ENCODE assay signal across 1 cellular context in the genomic region with DNA sequence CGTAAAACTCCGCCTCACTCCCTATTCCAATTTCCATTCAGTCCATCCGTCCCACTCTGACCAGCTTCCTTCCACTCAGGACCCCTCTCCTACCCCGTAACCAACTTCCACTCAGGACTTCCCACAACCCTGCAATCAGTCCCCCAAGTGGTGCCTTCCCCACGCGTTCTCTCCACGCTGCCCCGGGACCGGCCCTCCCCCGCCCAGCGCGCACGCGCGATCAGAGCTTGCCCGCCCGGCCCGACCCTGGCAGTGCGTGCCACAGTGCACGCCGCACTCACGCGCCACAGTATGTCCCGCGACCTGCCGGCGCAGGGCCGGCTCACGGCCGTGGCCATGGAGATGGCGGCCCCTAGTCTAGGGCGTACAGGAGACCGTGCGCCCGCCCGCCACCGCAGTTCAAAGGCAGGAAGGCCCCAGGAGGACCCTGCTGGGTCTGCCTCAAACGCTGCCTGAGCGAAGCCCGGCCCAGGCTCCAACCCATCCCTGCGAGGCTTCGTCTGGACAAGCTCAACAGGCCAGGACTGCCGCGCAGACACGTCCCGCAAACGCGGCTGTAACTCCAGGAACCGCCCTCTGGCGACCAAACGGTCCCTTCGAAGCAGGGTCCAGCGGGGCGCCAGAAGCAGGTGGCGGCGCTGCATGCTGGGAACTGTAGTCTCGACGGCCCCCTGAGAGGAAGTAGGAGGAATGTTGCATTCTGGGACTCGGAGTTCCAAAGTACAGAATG.
A peak's percentile ranks its signal among the peaks of the same experiment; 100 is the strongest.
TF ChIP-seq lines count a peak whose summit lies in the region.

A gene with protein sequence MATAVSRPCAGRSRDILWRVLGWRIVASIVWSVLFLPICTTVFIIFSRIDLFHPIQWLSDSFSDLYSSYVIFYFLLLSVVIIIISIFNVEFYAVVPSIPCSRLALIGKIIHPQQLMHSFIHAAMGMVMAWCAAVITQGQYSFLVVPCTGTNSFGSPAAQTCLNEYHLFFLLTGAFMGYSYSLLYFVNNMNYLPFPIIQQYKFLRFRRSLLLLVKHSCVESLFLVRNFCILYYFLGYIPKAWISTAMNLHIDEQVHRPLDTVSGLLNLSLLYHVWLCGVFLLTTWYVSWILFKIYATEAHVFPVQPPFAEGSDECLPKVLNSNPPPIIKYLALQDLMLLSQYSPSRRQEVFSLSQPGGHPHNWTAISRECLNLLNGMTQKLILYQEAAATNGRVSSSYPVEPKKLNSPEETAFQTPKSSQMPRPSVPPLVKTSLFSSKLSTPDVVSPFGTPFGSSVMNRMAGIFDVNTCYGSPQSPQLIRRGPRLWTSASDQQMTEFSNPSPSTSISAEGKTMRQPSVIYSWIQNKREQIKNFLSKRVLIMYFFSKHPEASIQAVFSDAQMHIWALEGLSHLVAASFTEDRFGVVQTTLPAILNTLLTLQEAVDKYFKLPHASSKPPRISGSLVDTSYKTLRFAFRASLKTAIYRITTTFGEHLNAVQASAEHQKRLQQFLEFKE (minus strand): TSS at position 373 of the 730 bp plus-strand sequence. CDS start 35 bp downstream, at position 338.

TF ChIP-seq in HepG2, 621 proteins besides CTCF, POLR2A, EP300 and RAD21 (continued from another document and continues in another):
- TF ChIP-seq, protein P1, sequence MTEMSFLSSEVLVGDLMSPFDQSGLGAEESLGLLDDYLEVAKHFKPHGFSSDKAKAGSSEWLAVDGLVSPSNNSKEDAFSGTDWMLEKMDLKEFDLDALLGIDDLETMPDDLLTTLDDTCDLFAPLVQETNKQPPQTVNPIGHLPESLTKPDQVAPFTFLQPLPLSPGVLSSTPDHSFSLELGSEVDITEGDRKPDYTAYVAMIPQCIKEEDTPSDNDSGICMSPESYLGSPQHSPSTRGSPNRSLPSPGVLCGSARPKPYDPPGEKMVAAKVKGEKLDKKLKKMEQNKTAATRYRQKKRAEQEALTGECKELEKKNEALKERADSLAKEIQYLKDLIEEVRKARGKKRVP (CRISPR knock-in tag; IDR thresholded peaks at IDR 0.05), result peak in 1 of 2 experiments; percentile 74; a peak in 2 of 4 replicates
- TF ChIP-seq ZNF496 (CRISPR knock-in tag; IDR thresholded peaks at IDR 0.05; ENCODE audit: insufficient replicate concordance), result no peak
- peak; percentile 99 for TF ChIP-seq THAP11 (CRISPR knock-in tag; IDR thresholded peaks at IDR 0.05)
- peak; percentile 90 for TF ChIP-seq HOXA5 (CRISPR knock-in tag; IDR thresholded peaks at IDR 0.05)
- peak; percentile 91 for TF ChIP-seq TEAD3 (CRISPR knock-in tag; optimal IDR thresholded peaks at IDR 0.05; ENCODE audit: borderline replicate concordance)
- TF ChIP-seq, protein P2, sequence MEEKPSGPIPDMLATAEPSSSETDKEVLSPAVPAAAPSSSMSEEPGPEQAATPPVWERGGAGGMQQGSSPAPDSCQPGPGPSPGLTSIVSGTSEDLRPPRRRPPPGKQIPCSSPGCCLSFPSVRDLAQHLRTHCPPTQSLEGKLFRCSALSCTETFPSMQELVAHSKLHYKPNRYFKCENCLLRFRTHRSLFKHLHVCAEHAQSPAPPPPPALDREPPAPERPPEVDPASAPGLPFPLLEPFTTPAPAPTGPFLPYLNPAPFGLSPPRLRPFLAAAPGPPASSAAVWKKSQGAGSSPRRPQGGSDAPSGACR (CRISPR knock-in tag; IDR thresholded peaks at IDR 0.05), result no peak
- TF ChIP-seq MTF1 (CRISPR knock-in tag; IDR thresholded peaks at IDR 0.05), result no peak
- TF ChIP-seq HNRNPL (IDR thresholded peaks at IDR 0.05; ENCODE audit: low read depth, low read length), result 0 out of 2 replicates have a peak, but pooled peaks have one; percentile 29
- TF ChIP-seq, protein P3, sequence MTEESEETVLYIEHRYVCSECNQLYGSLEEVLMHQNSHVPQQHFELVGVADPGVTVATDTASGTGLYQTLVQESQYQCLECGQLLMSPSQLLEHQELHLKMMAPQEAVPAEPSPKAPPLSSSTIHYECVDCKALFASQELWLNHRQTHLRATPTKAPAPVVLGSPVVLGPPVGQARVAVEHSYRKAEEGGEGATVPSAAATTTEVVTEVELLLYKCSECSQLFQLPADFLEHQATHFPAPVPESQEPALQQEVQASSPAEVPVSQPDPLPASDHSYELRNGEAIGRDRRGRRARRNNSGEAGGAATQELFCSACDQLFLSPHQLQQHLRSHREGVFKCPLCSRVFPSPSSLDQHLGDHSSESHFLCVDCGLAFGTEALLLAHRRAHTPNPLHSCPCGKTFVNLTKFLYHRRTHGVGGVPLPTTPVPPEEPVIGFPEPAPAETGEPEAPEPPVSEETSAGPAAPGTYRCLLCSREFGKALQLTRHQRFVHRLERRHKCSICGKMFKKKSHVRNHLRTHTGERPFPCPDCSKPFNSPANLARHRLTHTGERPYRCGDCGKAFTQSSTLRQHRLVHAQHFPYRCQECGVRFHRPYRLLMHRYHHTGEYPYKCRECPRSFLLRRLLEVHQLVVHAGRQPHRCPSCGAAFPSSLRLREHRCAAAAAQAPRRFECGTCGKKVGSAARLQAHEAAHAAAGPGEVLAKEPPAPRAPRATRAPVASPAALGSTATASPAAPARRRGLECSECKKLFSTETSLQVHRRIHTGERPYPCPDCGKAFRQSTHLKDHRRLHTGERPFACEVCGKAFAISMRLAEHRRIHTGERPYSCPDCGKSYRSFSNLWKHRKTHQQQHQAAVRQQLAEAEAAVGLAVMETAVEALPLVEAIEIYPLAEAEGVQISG (CRISPR knock-in tag; IDR thresholded peaks at IDR 0.05), result peak; percentile 96
- TF ChIP-seq FOXC1 (CRISPR knock-in tag; IDR thresholded peaks at IDR 0.05; ENCODE audit: borderline replicate concordance), result peak; percentile 95
- TF ChIP-seq CC2D1A (CRISPR knock-in tag; IDR thresholded peaks at IDR 0.05), result peak; percentile 46; the same call in 1 of the 2 replicates
- peak; percentile 89; the same call in 1 of the 2 replicates for TF ChIP-seq ZNF558 (CRISPR knock-in tag; IDR thresholded peaks at IDR 0.05; ENCODE audit: borderline replicate concordance)
- no peak for TF ChIP-seq ZNF879 (CRISPR knock-in tag; IDR thresholded peaks at IDR 0.05)
- TF ChIP-seq HOXA3 (CRISPR knock-in tag; IDR thresholded peaks at IDR 0.05), result peak; percentile 91
- peak; percentile 85 for TF ChIP-seq IKZF4 (CRISPR knock-in tag; IDR thresholded peaks at IDR 0.05; ENCODE audit: borderline replicate concordance, low read depth, not compliant biosample characterization)
- no peak for TF ChIP-seq HOXA7 (CRISPR knock-in tag; IDR thresholded peaks at IDR 0.05)
- no peak for TF ChIP-seq SIX4 (CRISPR knock-in tag; IDR thresholded peaks at IDR 0.05)
- no peak for TF ChIP-seq ZFAT (CRISPR knock-in tag; conservative IDR thresholded peaks at IDR 0.05)
- no peak; the same call in 1 of the 2 replicates for TF ChIP-seq NR1H2 (CRISPR knock-in tag; IDR thresholded peaks at IDR 0.05; ENCODE audit: borderline replicate concordance, low read depth)
- TF ChIP-seq ZNF775 (CRISPR knock-in tag; IDR thresholded peaks at IDR 0.05; ENCODE audit: borderline replicate concordance), result no peak
- TF ChIP-seq ZNF644 (CRISPR knock-in tag; IDR thresholded peaks at IDR 0.05; ENCODE audit: low read depth), result 0 out of 2 replicates have a peak, but pooled peaks have one; percentile 34
- TF ChIP-seq NPAS2 (CRISPR knock-in tag; IDR thresholded peaks at IDR 0.05; ENCODE audit: borderline replicate concordance), result no peak
- TF ChIP-seq ZNF598 (CRISPR knock-in tag; IDR thresholded peaks at IDR 0.05; ENCODE audit: borderline replicate concordance), result peak; percentile 60; the same call in 1 of the 2 replicates
- TF ChIP-seq POLR2AphosphoS2 (IDR thresholded peaks at IDR 0.05; ENCODE audit: low read depth, low read length), result no peak
- TF ChIP-seq, protein P4, sequence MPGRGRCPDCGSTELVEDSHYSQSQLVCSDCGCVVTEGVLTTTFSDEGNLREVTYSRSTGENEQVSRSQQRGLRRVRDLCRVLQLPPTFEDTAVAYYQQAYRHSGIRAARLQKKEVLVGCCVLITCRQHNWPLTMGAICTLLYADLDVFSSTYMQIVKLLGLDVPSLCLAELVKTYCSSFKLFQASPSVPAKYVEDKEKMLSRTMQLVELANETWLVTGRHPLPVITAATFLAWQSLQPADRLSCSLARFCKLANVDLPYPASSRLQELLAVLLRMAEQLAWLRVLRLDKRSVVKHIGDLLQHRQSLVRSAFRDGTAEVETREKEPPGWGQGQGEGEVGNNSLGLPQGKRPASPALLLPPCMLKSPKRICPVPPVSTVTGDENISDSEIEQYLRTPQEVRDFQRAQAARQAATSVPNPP (CRISPR knock-in tag; IDR thresholded peaks at IDR 0.05), result peak; percentile 91
- TF ChIP-seq ZNF773 (CRISPR knock-in tag; IDR thresholded peaks at IDR 0.05; ENCODE audit: borderline replicate concordance), result no peak; the same call in 1 of the 2 replicates
- no peak for TF ChIP-seq ZNF660 (CRISPR knock-in tag; IDR thresholded peaks at IDR 0.05; ENCODE audit: borderline replicate concordance, low read depth)
- TF ChIP-seq, protein P5, sequence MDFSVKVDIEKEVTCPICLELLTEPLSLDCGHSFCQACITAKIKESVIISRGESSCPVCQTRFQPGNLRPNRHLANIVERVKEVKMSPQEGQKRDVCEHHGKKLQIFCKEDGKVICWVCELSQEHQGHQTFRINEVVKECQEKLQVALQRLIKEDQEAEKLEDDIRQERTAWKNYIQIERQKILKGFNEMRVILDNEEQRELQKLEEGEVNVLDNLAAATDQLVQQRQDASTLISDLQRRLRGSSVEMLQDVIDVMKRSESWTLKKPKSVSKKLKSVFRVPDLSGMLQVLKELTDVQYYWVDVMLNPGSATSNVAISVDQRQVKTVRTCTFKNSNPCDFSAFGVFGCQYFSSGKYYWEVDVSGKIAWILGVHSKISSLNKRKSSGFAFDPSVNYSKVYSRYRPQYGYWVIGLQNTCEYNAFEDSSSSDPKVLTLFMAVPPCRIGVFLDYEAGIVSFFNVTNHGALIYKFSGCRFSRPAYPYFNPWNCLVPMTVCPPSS (IDR thresholded peaks at IDR 0.05), result no peak
- TF ChIP-seq HNRNPH1 (optimal IDR thresholded peaks at IDR 0.05; ENCODE audit: low read depth, low read length), result no peak
- TF ChIP-seq ZNF329 (CRISPR knock-in tag; IDR thresholded peaks at IDR 0.05; ENCODE audit: low read depth), result no peak
- TF ChIP-seq CREM (IDR thresholded peaks at IDR 0.05), result peak; percentile 100
- TF ChIP-seq CREM (CRISPR knock-in tag; IDR thresholded peaks at IDR 0.05), result no peak
- TF ChIP-seq, protein P6, sequence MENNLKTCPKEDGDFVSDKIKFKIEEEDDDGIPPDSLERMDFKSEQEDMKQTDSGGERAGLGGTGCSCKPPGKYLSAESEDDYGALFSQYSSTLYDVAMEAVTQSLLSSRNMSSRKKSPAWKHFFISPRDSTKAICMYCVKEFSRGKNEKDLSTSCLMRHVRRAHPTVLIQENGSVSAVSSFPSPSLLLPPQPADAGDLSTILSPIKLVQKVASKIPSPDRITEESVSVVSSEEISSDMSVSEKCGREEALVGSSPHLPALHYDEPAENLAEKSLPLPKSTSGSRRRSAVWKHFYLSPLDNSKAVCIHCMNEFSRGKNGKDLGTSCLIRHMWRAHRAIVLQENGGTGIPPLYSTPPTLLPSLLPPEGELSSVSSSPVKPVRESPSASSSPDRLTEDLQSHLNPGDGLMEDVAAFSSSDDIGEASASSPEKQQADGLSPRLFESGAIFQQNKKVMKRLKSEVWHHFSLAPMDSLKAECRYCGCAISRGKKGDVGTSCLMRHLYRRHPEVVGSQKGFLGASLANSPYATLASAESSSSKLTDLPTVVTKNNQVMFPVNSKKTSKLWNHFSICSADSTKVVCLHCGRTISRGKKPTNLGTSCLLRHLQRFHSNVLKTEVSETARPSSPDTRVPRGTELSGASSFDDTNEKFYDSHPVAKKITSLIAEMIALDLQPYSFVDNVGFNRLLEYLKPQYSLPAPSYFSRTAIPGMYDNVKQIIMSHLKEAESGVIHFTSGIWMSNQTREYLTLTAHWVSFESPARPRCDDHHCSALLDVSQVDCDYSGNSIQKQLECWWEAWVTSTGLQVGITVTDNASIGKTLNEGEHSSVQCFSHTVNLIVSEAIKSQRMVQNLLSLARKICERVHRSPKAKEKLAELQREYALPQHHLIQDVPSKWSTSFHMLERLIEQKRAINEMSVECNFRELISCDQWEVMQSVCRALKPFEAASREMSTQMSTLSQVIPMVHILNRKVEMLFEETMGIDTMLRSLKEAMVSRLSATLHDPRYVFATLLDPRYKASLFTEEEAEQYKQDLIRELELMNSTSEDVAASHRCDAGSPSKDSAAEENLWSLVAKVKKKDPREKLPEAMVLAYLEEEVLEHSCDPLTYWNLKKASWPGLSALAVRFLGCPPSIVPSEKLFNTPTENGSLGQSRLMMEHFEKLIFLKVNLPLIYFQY (CRISPR knock-in tag; IDR thresholded peaks at IDR 0.05; ENCODE audit: borderline replicate concordance), result peak; percentile 71; the same call in 1 of the 2 replicates
- TF ChIP-seq, protein P7, sequence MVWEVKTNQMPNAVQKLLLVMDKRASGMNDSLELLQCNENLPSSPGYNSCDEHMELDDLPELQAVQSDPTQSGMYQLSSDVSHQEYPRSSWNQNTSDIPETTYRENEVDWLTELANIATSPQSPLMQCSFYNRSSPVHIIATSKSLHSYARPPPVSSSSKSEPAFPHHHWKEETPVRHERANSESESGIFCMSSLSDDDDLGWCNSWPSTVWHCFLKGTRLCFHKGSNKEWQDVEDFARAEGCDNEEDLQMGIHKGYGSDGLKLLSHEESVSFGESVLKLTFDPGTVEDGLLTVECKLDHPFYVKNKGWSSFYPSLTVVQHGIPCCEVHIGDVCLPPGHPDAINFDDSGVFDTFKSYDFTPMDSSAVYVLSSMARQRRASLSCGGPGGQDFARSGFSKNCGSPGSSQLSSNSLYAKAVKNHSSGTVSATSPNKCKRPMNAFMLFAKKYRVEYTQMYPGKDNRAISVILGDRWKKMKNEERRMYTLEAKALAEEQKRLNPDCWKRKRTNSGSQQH (CRISPR knock-in tag; IDR thresholded peaks at IDR 0.05; ENCODE audit: low read depth), result no peak
- TF ChIP-seq ZBTB20 (CRISPR knock-in tag; IDR thresholded peaks at IDR 0.05; ENCODE audit: borderline replicate concordance, low read depth), result peak; percentile 80; the same call in 1 of the 2 replicates
- TF ChIP-seq, protein P8, sequence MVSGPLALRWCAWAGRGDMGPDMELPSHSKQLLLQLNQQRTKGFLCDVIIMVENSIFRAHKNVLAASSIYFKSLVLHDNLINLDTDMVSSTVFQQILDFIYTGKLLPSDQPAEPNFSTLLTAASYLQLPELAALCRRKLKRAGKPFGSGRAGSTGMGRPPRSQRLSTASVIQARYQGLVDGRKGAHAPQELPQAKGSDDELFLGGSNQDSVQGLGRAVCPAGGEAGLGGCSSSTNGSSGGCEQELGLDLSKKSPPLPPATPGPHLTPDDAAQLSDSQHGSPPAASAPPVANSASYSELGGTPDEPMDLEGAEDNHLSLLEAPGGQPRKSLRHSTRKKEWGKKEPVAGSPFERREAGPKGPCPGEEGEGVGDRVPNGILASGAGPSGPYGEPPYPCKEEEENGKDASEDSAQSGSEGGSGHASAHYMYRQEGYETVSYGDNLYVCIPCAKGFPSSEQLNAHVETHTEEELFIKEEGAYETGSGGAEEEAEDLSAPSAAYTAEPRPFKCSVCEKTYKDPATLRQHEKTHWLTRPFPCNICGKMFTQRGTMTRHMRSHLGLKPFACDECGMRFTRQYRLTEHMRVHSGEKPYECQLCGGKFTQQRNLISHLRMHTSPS (CRISPR knock-in tag; IDR thresholded peaks at IDR 0.05; ENCODE audit: low read depth), result peak; percentile 21; the same call in 1 of the 2 replicates
- TF ChIP-seq JUNB (CRISPR knock-in tag; IDR thresholded peaks at IDR 0.05; ENCODE audit: borderline replicate concordance), result no peak
